In the genomic region with DNA sequence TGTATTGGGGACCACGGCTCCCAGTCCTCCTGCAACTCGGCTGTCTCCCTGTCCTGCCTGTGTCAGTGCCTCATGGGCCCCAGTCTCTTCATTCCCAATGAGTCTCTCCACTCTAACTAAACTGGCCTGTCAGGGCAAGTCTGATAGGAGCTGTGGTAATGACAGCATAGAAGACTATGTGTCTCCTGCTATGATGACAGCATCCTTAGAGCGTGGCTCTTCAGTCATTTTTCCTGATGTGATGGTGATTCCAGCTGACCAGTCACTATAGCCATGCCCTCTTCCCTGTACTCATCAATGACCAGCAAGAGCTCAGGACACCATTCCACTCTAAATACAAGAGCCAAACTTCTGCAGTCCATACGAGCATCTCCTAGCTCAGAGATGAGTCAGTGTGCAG, we compare ENCODE assay signal across 19 cellular contexts.
DNase-seq lines count a peak whose midpoint lies in the region; ATAC-seq, FAIRE-seq and TF ChIP-seq lines count a peak whose summit lies in the region.
"Had no signal": no experiment of that assay in that cellular context is flagged by ENCODE, and none has a peak within 500 bp of the region (broad histone marks: within the 10 kb centered on the region; RNA-seq: fewer than 3 reads in every experiment).

No MANE protein-coding gene starts in this region.

- no peaks in the 10 kb centered on the region for H3K9me1 ChIP-seq in keratinocyte (ENCODE audit: control insufficient read depth, extremely low read depth, insufficient read depth, low read length)

- no peaks in the 10 kb centered on the region for H4K20me1 ChIP-seq in keratinocyte (ENCODE audit: control insufficient read depth, extremely low read depth, insufficient read depth, low read length)

- peaks cover 3% of the 10 kb centered on the region for H3K9me3 ChIP-seq in keratinocyte (ENCODE audit: control insufficient read depth, low read depth, low read length)
- H3K9me3 ChIP-seq: gastrocnemius medialis, left lung, mucosa of descending colon, upper lobe of left lung had no signal

- no peaks in the 10 kb centered on the region for H3K36me3 ChIP-seq in keratinocyte (ENCODE audit: control insufficient read depth in 2 of 2, extremely low read depth in 1 of 2, insufficient read depth in 2 of 2, low read length in 2 of 2)
- H3K36me3 ChIP-seq: gastrocnemius medialis, left lung, upper lobe of left lung had no signal

- H3K4me3 ChIP-seq in keratinocyte (ENCODE audit: control insufficient read depth in 2 of 3, extremely low read depth in 1 of 3, insufficient read depth in 2 of 3, low read depth in 1 of 3, low read length in 3 of 3): no peak overlapping the region
- H3K4me3 ChIP-seq: A549, gastrocnemius medialis, left lung, mucosa of descending colon, upper lobe of left lung had no signal

- H3K79me2 ChIP-seq in keratinocyte (ENCODE audit: control insufficient read depth, insufficient read depth, low read length): no peaks in the 10 kb centered on the region

- peak overlapping the region; percentile 32 for H2AFZ ChIP-seq in keratinocyte (ENCODE audit: control insufficient read depth, low read length)

- H3K27me3 Mint-ChIP-seq in activated CD4-positive, alpha-beta T cell treated with anti-CD3 and anti-CD28 coated beads, Interleukin-2, amount 10 ng/mL, durations not matched to agents 24 days and 14 days: no peaks in the 10 kb centered on the region
- H3K27me3 Mint-ChIP-seq in HFFc6 (ENCODE audit: insufficient read depth): no peaks in the 10 kb centered on the region; the same call in none of the 2 replicates
- no peaks in the 10 kb centered on the region for H3K27me3 Mint-ChIP-seq in activated T-helper 17 cell treated with anti-CD3 and anti-CD28 coated beads, Interleukin-2, amount 50 U/mL, for 72 hours

- no peak for ATAC-seq in activated T-helper 17 cell treated with anti-CD3 and anti-CD28 coated beads, Interleukin-2, amount 50 U/mL, for 72 hours (replicated peaks)
- ATAC-seq: A549, gastrocnemius medialis, left lung, sciatic nerve had no signal

- peaks cover 6% of the 10 kb centered on the region for H3K4me1 ChIP-seq in keratinocyte (ENCODE audit: control insufficient read depth, extremely low read depth, insufficient read depth, low read length)
- H3K4me1 ChIP-seq: A549, gastrocnemius medialis, upper lobe of left lung had no signal

- peaks cover 42% of the 10 kb centered on the region for H3K4me1 Mint-ChIP-seq in activated CD4-positive, alpha-beta T cell treated with anti-CD3 and anti-CD28 coated beads, Interleukin-2, amount 10 ng/mL, durations not matched to agents 24 days and 14 days
- peaks cover 76% of the 10 kb centered on the region for H3K4me1 Mint-ChIP-seq in HFFc6 (ENCODE audit: low read depth)
- peaks cover 20% of the 10 kb centered on the region for H3K4me1 Mint-ChIP-seq in activated T-helper 17 cell treated with anti-CD3 and anti-CD28 coated beads, Interleukin-2, amount 50 U/mL, for 72 hours

- no peak overlapping the region for H3K27ac ChIP-seq in keratinocyte (ENCODE audit: control insufficient read depth, insufficient read depth, low read length)
- H3K27ac ChIP-seq: A549, gastrocnemius medialis, left lung, upper lobe of left lung had no signal

- no peak for DNase-seq in activated CD4-positive, alpha-beta T cell treated with anti-CD3 and anti-CD28 coated beads, Interleukin-2, amount 10 ng/mL, durations not matched to agents 24 days and 14 days
- DNase-seq in activated CD4-positive, alpha-beta T cell treated with anti-CD3 and anti-CD28 coated beads for 1 hour: no peak
- DNase-seq in HFFc6 (peak; percentile 49), keratinocyte (ENCODE audit: low read depth, low spot score) (peak; percentile 54), GM10266 (ENCODE audit: extremely low spot score) (no peak), amniotic stem cell (lab: John Stamatoyannopoulos, UW) (no peak)
- no peak for DNase-seq in effector CD4-positive, alpha-beta T cell
- DNase-seq: anterior cingulate cortex, DMS79, gastrocnemius medialis, left lung, mucosa of descending colon, NCI-H146, NCI-H748 treated with DMSO at 0.1 percent for 48 hours, upper lobe of left lung had no signal

- no peak overlapping the region for H3K4me2 ChIP-seq in keratinocyte (ENCODE audit: control insufficient read depth, extremely low read depth, insufficient read depth, low read depth, low read length)
- H3K4me2 ChIP-seq: A549 had no signal

- intact Hi-C loops in activated CD4-positive, alpha-beta T cell treated with anti-CD3 and anti-CD28 coated beads, Interleukin-2, amount 10 ng/mL, durations not matched to agents 24 days and 14 days (cut with micrococcal nuclease): loop anchor here (2.0 kb wide), 1 partner anchor 20 kb away; no protein-coding TSS in a partner anchor

- peak; percentile 92 for FAIRE-seq in keratinocyte (lab: Jason Lieb, UNC)
- FAIRE-seq: A549, GM18507 had no signal

- peak overlapping the region; percentile 87 for H3K27ac Mint-ChIP-seq in activated CD4-positive, alpha-beta T cell treated with anti-CD3 and anti-CD28 coated beads, Interleukin-2, amount 10 ng/mL, durations not matched to agents 24 days and 14 days
- H3K27ac Mint-ChIP-seq in HFFc6: peak overlapping the region; percentile 88
- H3K27ac Mint-ChIP-seq in activated T-helper 17 cell treated with anti-CD3 and anti-CD28 coated beads, Interleukin-2, amount 50 U/mL, for 72 hours: peak overlapping the region; percentile 71

- H3K9me3 Mint-ChIP-seq in activated CD4-positive, alpha-beta T cell treated with anti-CD3 and anti-CD28 coated beads, Interleukin-2, amount 10 ng/mL, durations not matched to agents 24 days and 14 days: peaks cover 39% of the 10 kb centered on the region
- H3K9me3 Mint-ChIP-seq in HFFc6: peaks cover 11% of the 10 kb centered on the region
- H3K9me3 Mint-ChIP-seq in activated T-helper 17 cell treated with anti-CD3 and anti-CD28 coated beads, Interleukin-2, amount 50 U/mL, for 72 hours: peaks cover 22% of the 10 kb centered on the region

- TF ChIP-seq CTCF in HFFc6 (IDR thresholded peaks at IDR 0.05) (no peak), keratinocyte (optimal IDR thresholded peaks at IDR 0.05 in 1 of 3, IDR thresholded peaks at IDR 0.05 in 1 of 3, conservative IDR thresholded peaks at IDR 0.05 in 1 of 3; ENCODE audit: extremely low read depth in 1 of 3, insufficient read depth in 2 of 3, low read length in 3 of 3) (no peak), GM10266 (IDR thresholded peaks at IDR 0.05; ENCODE audit: control insufficient read depth, insufficient read depth, low read depth, missing control alignments) (no peak)

- no peaks in the 10 kb centered on the region for H3K27me3 ChIP-seq in keratinocyte (ENCODE audit: control insufficient read depth, extremely low read depth, insufficient read depth, low read length)
- H3K27me3 ChIP-seq: gastrocnemius medialis, left lung, upper lobe of left lung had no signal

- peaks cover 25% of the 10 kb centered on the region for H3K36me3 Mint-ChIP-seq in activated CD4-positive, alpha-beta T cell treated with anti-CD3 and anti-CD28 coated beads, Interleukin-2, amount 10 ng/mL, durations not matched to agents 24 days and 14 days (ENCODE audit: low read depth)
- peaks cover 26% of the 10 kb centered on the region for H3K36me3 Mint-ChIP-seq in HFFc6 (ENCODE audit: low read depth)
- no peaks in the 10 kb centered on the region for H3K36me3 Mint-ChIP-seq in activated T-helper 17 cell treated with anti-CD3 and anti-CD28 coated beads, Interleukin-2, amount 50 U/mL, for 72 hours (ENCODE audit: low read depth)

- H3K4me3 Mint-ChIP-seq in activated CD4-positive, alpha-beta T cell treated with anti-CD3 and anti-CD28 coated beads, Interleukin-2, amount 10 ng/mL, durations not matched to agents 24 days and 14 days: peak overlapping the region; percentile 59
- H3K4me3 Mint-ChIP-seq in HFFc6: peak overlapping the region; percentile 46
- peak overlapping the region; percentile 56 for H3K4me3 Mint-ChIP-seq in activated T-helper 17 cell treated with anti-CD3 and anti-CD28 coated beads, Interleukin-2, amount 50 U/mL, for 72 hours

- dilution Hi-C loops in keratinocyte (cut with MboI; ENCODE audit: extremely low pct_ligation_motif_present, low sequenced_read_pairs): no loop called here

- H3K9ac ChIP-seq in keratinocyte (ENCODE audit: control insufficient read depth, extremely low read depth, insufficient read depth, low read length): peak overlapping the region; percentile 11

Comparison
In these comparisons a context has a peak if more than half of its experiments do, and no peak if none do; other contexts are left out.
1. DNase-seq: peak in HFFc6 (single experiment) and keratinocyte (single experiment); none in activated CD4-positive, alpha-beta T cell treated with anti-CD3 and anti-CD28 coated beads, Interleukin-2, amount 10 ng/mL, durations not matched to agents 24 days and 14 days (single experiment), activated CD4-positive, alpha-beta T cell treated with anti-CD3 and anti-CD28 coated beads for 1 hour (single experiment), GM10266 (single experiment), effector CD4-positive, alpha-beta T cell (single experiment) and amniotic stem cell (single experiment).
2. Peak in every context shown above with its lines, with median percentiles within 50 percentile points of each other: H3K27ac Mint-ChIP-seq and H3K4me3 Mint-ChIP-seq.